Comparison of ENCODE assay signal across 7 cellular contexts in the genomic region with DNA sequence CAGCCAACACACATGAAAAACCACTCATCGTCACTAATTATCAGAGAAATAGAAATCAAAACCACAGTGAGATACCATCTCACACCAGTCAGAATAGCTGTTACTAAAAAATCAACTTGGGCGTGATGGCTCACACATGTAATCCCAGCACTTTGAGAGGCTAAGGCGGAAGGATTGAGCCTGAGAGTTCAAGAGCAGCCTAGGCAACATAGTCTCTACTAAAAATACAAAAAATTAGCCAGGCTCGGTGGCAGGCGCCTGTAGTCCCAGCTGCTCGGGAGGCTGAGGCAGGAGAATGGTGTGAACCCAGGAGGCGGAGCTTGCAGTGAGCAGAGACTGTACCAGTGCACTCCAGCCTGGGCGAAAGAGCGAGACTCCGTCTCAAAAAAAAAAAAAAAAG. TPM values are rescaled to one million over a fixed set of nuclear protein-coding genes. Genes with fewer than 3 reads are reported as not detected.
DNase-seq lines count a peak whose midpoint lies in the region; ATAC-seq and TF ChIP-seq lines count a peak whose summit lies in the region.
"Not testable (repeated sequence)": the region's sequence is repeated elsewhere in the genome, so short reads cannot be mapped to it uniquely, and the experiment has no call there.

No MANE protein-coding gene starts in this region.

- POLR2A ChIA-PET in CD4-positive, alpha-beta memory T cell (lab: Charles Lee; ENCODE audit: partially characterized antibody): interaction anchor here (0.6 to 1.3 kb wide), 4 partner anchors 13 to 80 kb away, joined by 3 to 11 read pairs (median 3); a partner anchor contains a TSS
- POLR2A ChIA-PET in WTC11 (lab: Charles Lee): not testable (repeated sequence)

- peak overlapping the region; percentile 13 to 61 for H3K4me3 ChIP-seq in CD4-positive, alpha-beta memory T cell (ENCODE audit: low read length in 2 of 2)
- H3K4me3 ChIP-seq in Karpas-422 (ENCODE audit: low read length): peak overlapping the region; percentile 42; the same call in 1 of the 2 replicates
- not testable (repeated sequence) for H3K4me3 ChIP-seq in fibroblast of lung (replicated peaks in 1 of 4; ENCODE audit: control extremely low read depth in 1 of 4, insufficient read depth in 1 of 4, low read depth in 3 of 4, low read length in 4 of 4)

- H2AFZ ChIP-seq in Karpas-422 (ENCODE audit: low read length); fibroblast of lung (ENCODE audit: low read length): not testable (repeated sequence)

- CTCF ChIA-PET in CD4-positive, alpha-beta memory T cell (lab: Charles Lee; ENCODE audit: partially characterized antibody): interaction anchor here (0.7 to 2.1 kb wide), 3 partner anchors 74 to 308 kb away, joined by 3 to 6 read pairs (median 4); no protein-coding TSS in a partner anchor
- CTCF ChIA-PET in WTC11 (lab: Charles Lee): not testable (repeated sequence)

- H3K27me3 ChIP-seq in CD4-positive, alpha-beta memory T cell (ENCODE audit: insufficient read depth, low read length); Karpas-422 (ENCODE audit: low read length); fibroblast of lung (ENCODE audit: control insufficient read depth, insufficient read depth, low read length): not testable (repeated sequence)

- H3K9me3 ChIP-seq in CD4-positive, alpha-beta memory T cell (ENCODE audit: control insufficient read depth in 1 of 2, low read length in 2 of 2); Karpas-422 (ENCODE audit: low read length); fibroblast of lung (ENCODE audit: control insufficient read depth, insufficient read depth, low read depth, low read length): not testable (repeated sequence)

- peaks cover 44 to 48% of the 10 kb centered on the region in 2 donors for H3K36me3 Mint-ChIP-seq in CD4-positive, alpha-beta memory T cell
- peaks cover 54% of the 10 kb centered on the region for H3K36me3 Mint-ChIP-seq in WTC11
- peaks cover 25% of the 10 kb centered on the region for H3K36me3 Mint-ChIP-seq in activated T-cell treated with anti-CD3 and anti-CD28 coated beads, Interleukin-2, amount 50 U/mL, for 4 hours (ENCODE audit: insufficient read depth)
- H3K36me3 Mint-ChIP-seq in activated naive CD8-positive, alpha-beta T cell treated with anti-CD3 and anti-CD28 coated beads, Interleukin-2, amount 50 U/mL, for 24 hours (ENCODE audit: low read depth): peaks cover 29% of the 10 kb centered on the region
- not testable (repeated sequence) for H3K36me3 Mint-ChIP-seq in natural killer cell treated with Interleukin-12 subunit alpha and Interleukin-12 subunit beta and Interleukin-15 and Interleukin-18, amount 100 ng/mL, for 72 hours

- peak overlapping the region; percentile 75 to 92 (median 84) for H3K4me3 Mint-ChIP-seq in CD4-positive, alpha-beta memory T cell
- H3K4me3 Mint-ChIP-seq in WTC11: not testable (repeated sequence)
- H3K4me3 Mint-ChIP-seq in activated T-cell treated with anti-CD3 and anti-CD28 coated beads, Interleukin-2, amount 50 U/mL, for 4 hours: peak overlapping the region; percentile 81
- H3K4me3 Mint-ChIP-seq in activated naive CD8-positive, alpha-beta T cell treated with anti-CD3 and anti-CD28 coated beads, Interleukin-2, amount 50 U/mL, for 24 hours: peak overlapping the region; percentile 34
- peak overlapping the region; percentile 78 for H3K4me3 Mint-ChIP-seq in natural killer cell treated with Interleukin-12 subunit alpha and Interleukin-12 subunit beta and Interleukin-15 and Interleukin-18, amount 100 ng/mL, for 72 hours

- intact Hi-C loops in CD4-positive, alpha-beta memory T cell (cut with micrococcal nuclease): loop anchor here (10.0 kb wide), 1 partner anchor 413 kb away; a partner anchor contains a TSS

- H4K20me1 ChIP-seq in Karpas-422 (ENCODE audit: insufficient read depth, low read depth, low read length); fibroblast of lung (ENCODE audit: control insufficient read depth, extremely low read depth, insufficient read depth, low read length): not testable (repeated sequence)

- peaks cover 22% of the 10 kb centered on the region for H3K4me1 ChIP-seq in CD4-positive, alpha-beta memory T cell (ENCODE audit: insufficient read depth, low read length)
- H3K4me1 ChIP-seq in Karpas-422 (ENCODE audit: low read length): peaks cover 27% of the 10 kb centered on the region
- H3K4me1 ChIP-seq in fibroblast of lung (ENCODE audit: control insufficient read depth, extremely low read depth, insufficient read depth, low read length): not testable (repeated sequence)

- peak; percentile 31 to 73 (median 47) for DNase-seq in CD4-positive, alpha-beta memory T cell
- DNase-seq in Karpas-422: peak; percentile 20
- DNase-seq in WTC11 (ENCODE audit: low spot score); activated T-cell treated with anti-CD3 and anti-CD28 coated beads, Interleukin-2, amount 50 U/mL, for 4 hours; activated naive CD8-positive, alpha-beta T cell treated with anti-CD3 and anti-CD28 coated beads, Interleukin-2, amount 50 U/mL, for 24 hours; fibroblast of lung (ENCODE audit: low read depth in 2 of 2); natural killer cell treated with Interleukin-12 subunit alpha and Interleukin-12 subunit beta and Interleukin-15 and Interleukin-18, amount 100 ng/mL, for 72 hours (ENCODE audit: low spot score): not testable (repeated sequence)

- TF ChIP-seq CTCF in WTC11 (IDR thresholded peaks at IDR 0.05); fibroblast of lung (conservative IDR thresholded peaks at IDR 0.05 in 1 of 2, IDR thresholded peaks at IDR 0.05 in 1 of 2; ENCODE audit: low read depth in 1 of 2, low read length in 2 of 2): not testable (repeated sequence)

- not testable (repeated sequence) for H3K9me2 ChIP-seq in Karpas-422 (replicated peaks; ENCODE audit: insufficient read depth, low read length)

- not testable (repeated sequence) for H3K79me2 ChIP-seq in Karpas-422 (ENCODE audit: low read length); fibroblast of lung (ENCODE audit: control insufficient read depth, insufficient read depth, low read length)

- peak overlapping the region; percentile 61 to 95 (median 88) for H3K27ac Mint-ChIP-seq in CD4-positive, alpha-beta memory T cell
- H3K27ac Mint-ChIP-seq in WTC11: 0 out of 2 replicates have a peak overlapping the region, but pooled peaks have one; percentile 29
- H3K27ac Mint-ChIP-seq in activated naive CD8-positive, alpha-beta T cell treated with anti-CD3 and anti-CD28 coated beads, Interleukin-2, amount 50 U/mL, for 24 hours: not testable (repeated sequence)
- peak overlapping the region; percentile 27 to 79 for H3K27ac Mint-ChIP-seq in natural killer cell treated with Interleukin-12 subunit alpha and Interleukin-12 subunit beta and Interleukin-15 and Interleukin-18, amount 100 ng/mL, for 72 hours

- not testable (repeated sequence) for H3K9ac ChIP-seq in Karpas-422 (ENCODE audit: low read length); fibroblast of lung (ENCODE audit: insufficient read depth, low read length)

- not testable (repeated sequence) for ATAC-seq in WTC11
- ATAC-seq in activated T-cell treated with anti-CD3 and anti-CD28 coated beads, Interleukin-2, amount 50 U/mL, for 4 hours: peak; percentile 52 to 55
- ATAC-seq in activated naive CD8-positive, alpha-beta T cell treated with anti-CD3 and anti-CD28 coated beads, Interleukin-2, amount 50 U/mL, for 24 hours: peak; percentile 10
- peak in 1 of 2 donors; percentile 66 for ATAC-seq in natural killer cell treated with Interleukin-12 subunit alpha and Interleukin-12 subunit beta and Interleukin-15 and Interleukin-18, amount 100 ng/mL, for 72 hours

- H3K4me1 Mint-ChIP-seq in CD4-positive, alpha-beta memory T cell: peaks cover 17 to 28% (median 23%) of the 10 kb centered on the region in 4 donors
- H3K4me1 Mint-ChIP-seq in WTC11: not testable (repeated sequence)
- H3K4me1 Mint-ChIP-seq in activated T-cell treated with anti-CD3 and anti-CD28 coated beads, Interleukin-2, amount 50 U/mL, for 4 hours (ENCODE audit: low read depth): peaks cover 23% of the 10 kb centered on the region
- peaks cover 15% of the 10 kb centered on the region for H3K4me1 Mint-ChIP-seq in activated naive CD8-positive, alpha-beta T cell treated with anti-CD3 and anti-CD28 coated beads, Interleukin-2, amount 50 U/mL, for 24 hours
- H3K4me1 Mint-ChIP-seq in natural killer cell treated with Interleukin-12 subunit alpha and Interleukin-12 subunit beta and Interleukin-15 and Interleukin-18, amount 100 ng/mL, for 72 hours (ENCODE audit: low read depth in 2 of 2): peaks cover 17 to 18% of the 10 kb centered on the region in 2 donors

- not testable (repeated sequence) for H3K27me3 Mint-ChIP-seq in CD4-positive, alpha-beta memory T cell; WTC11 (ENCODE audit: low read depth); activated T-cell treated with anti-CD3 and anti-CD28 coated beads, Interleukin-2, amount 50 U/mL, for 4 hours (ENCODE audit: low read depth); activated naive CD8-positive, alpha-beta T cell treated with anti-CD3 and anti-CD28 coated beads, Interleukin-2, amount 50 U/mL, for 24 hours; natural killer cell treated with Interleukin-12 subunit alpha and Interleukin-12 subunit beta and Interleukin-15 and Interleukin-18, amount 100 ng/mL, for 72 hours

- not testable (repeated sequence) for H3K36me3 ChIP-seq in CD4-positive, alpha-beta memory T cell (ENCODE audit: insufficient read depth, low read length); Karpas-422 (ENCODE audit: insufficient read depth, low read length); fibroblast of lung (ENCODE audit: control insufficient read depth, insufficient read depth, low read length)

- H3K4me2 ChIP-seq in Karpas-422 (ENCODE audit: low read depth, low read length, poor library complexity, severe bottlenecking): peak overlapping the region; percentile 64
- peak overlapping the region; percentile 65 for H3K4me2 ChIP-seq in fibroblast of lung (ENCODE audit: extremely low read depth, insufficient read depth, low read length)

- H3K9me3 Mint-ChIP-seq in CD4-positive, alpha-beta memory T cell; WTC11; activated T-cell treated with anti-CD3 and anti-CD28 coated beads, Interleukin-2, amount 50 U/mL, for 4 hours; activated naive CD8-positive, alpha-beta T cell treated with anti-CD3 and anti-CD28 coated beads, Interleukin-2, amount 50 U/mL, for 24 hours; natural killer cell treated with Interleukin-12 subunit alpha and Interleukin-12 subunit beta and Interleukin-15 and Interleukin-18, amount 100 ng/mL, for 72 hours: not testable (repeated sequence)

- H3K27ac ChIP-seq in CD4-positive, alpha-beta memory T cell (ENCODE audit: low read depth, low read length): peak overlapping the region; percentile 3
- not testable (repeated sequence) for H3K27ac ChIP-seq in Karpas-422 (ENCODE audit: low read length); fibroblast of lung (ENCODE audit: insufficient read depth, low read length)

RNA-seq across cellular contexts. Expression of a gene that starts 55.1 kb away (rescaled TPM):
- 10 to 100 TPM; 18.0 to 27.7 TPM for total RNA-seq in CD4-positive, alpha-beta memory T cell
- polyA plus RNA-seq in CD4-positive, alpha-beta memory T cell: 10 to 100 TPM; 16.4 to 18.5 TPM
- 8.7 and 38.2 TPM in 2 replicates for total RNA-seq in Karpas-422 (2014; rRNA removed; shearing (Covaris generic); ENCODE audit: low replicate concordance)
- total RNA-seq in WTC11 (2021) (79.1 to 90.6 TPM (median 87.4 TPM) in 3 replicates), fibroblast of lung (80.3 and 183 TPM in 2 replicates)
- 10 to 100 TPM; 15.8 to 18.4 (median 17.3) TPM for total RNA-seq in activated T-cell treated with anti-CD3 and anti-CD28 coated beads, Interleukin-2, amount 50 U/mL, for 4 hours
- polyA plus RNA-seq in fibroblast of lung: 39.3 and 68.7 TPM in 2 replicates
- 20.1 and 31.9 TPM in 2 replicates for polyA plus RNA-seq in fibroblast of lung (2012)
- polyA minus RNA-seq in fibroblast of lung (ENCODE audit: low replicate concordance): 4.5 and 5.8 TPM in 2 replicates
- 10 to 100 TPM; 12.4 to 26.3 TPM for total RNA-seq in natural killer cell treated with Interleukin-12 subunit alpha and Interleukin-12 subunit beta and Interleukin-15 and Interleukin-18, amount 100 ng/mL, for 72 hours
